In genomic region chr4:36241771-36242170, GRCh38 we compare ENCODE assay signal across 9 cellular contexts. TPM values are rescaled to one million over a fixed set of nuclear protein-coding genes. Genes with fewer than 3 reads are reported as not detected.
DNase-seq lines count a peak whose midpoint lies in the region; ATAC-seq and TF ChIP-seq lines count a peak whose summit lies in the region.
"Had no signal": no experiment of that assay in that cellular context is flagged by ENCODE, and none has a peak within 500 bp of the region (broad histone marks: within the 10 kb centered on the region; RNA-seq: fewer than 3 reads in every experiment).

No MANE protein-coding gene starts in this region.

- H4K5ac ChIP-seq in H9 (ENCODE audit: insufficient read length, low read depth, low read length), result no peak overlapping the region

- no CpG with 5 or more reads among the region's 2 CpGs for WGBS in H9 (ENCODE audit: extremely low coverage, insufficient read length, low lambda C conversion rate)

- no peak overlapping the region for H2BK12ac ChIP-seq in H9 (ENCODE audit: insufficient read length, low read depth, low read length)

- H4K20me1 ChIP-seq in H9 (ENCODE audit: control insufficient read depth, insufficient read depth, insufficient read length), result no peaks in the 10 kb centered on the region

- peaks cover 35% of the 10 kb centered on the region for H3K27me3 Mint-ChIP-seq in H9 (ENCODE audit: low read depth)

- no peak overlapping the region for H3K27ac Mint-ChIP-seq in H9

- H3K9me3 ChIP-seq in effector memory CD4-positive, alpha-beta T cell (ENCODE audit: control insufficient read depth, low read length), result no peaks in the 10 kb centered on the region
- no peaks in the 10 kb centered on the region for H3K9me3 ChIP-seq in H9 (ENCODE audit: control insufficient read depth, low read depth, low read length)

- H3K14ac ChIP-seq in H9 (ENCODE audit: insufficient read depth, low read length), result no peak overlapping the region

- H3K4ac ChIP-seq in H9 (ENCODE audit: low read depth, low read length), result no peak overlapping the region

- no peak overlapping the region for H2BK120ac ChIP-seq in H9 (ENCODE audit: low read depth, low read length, poor library complexity, severe bottlenecking)

- no peak overlapping the region for H3K56ac ChIP-seq in H9 (ENCODE audit: insufficient read length, low read depth, low read length)

- H3K79me2 ChIP-seq in H9 (ENCODE audit: insufficient read depth, low read length), result no peaks in the 10 kb centered on the region

- peak; percentile 54 for ATAC-seq in GM21381 (IDR thresholded peaks at IDR 0.05; ENCODE audit: unreplicated experiment)
- ATAC-seq in HG03575 (IDR thresholded peaks at IDR 0.05; ENCODE audit: extremely low read depth, insufficient number of reproducible peaks, low FRiP score, unreplicated experiment), result peak; percentile 54

- no peak overlapping the region for H3K4me3 Mint-ChIP-seq in H9

- no peak overlapping the region for H4K8ac ChIP-seq in H9 (replicated peaks; ENCODE audit: insufficient read length, low read depth, low read length)

- peaks cover 10 to 13% of the 10 kb centered on the region in 2 experiments for H3K4me1 Mint-ChIP-seq in H9

- no peak overlapping the region for H2AFZ ChIP-seq in H9 (ENCODE audit: low read length)

- H4K91ac ChIP-seq in H9 (ENCODE audit: insufficient read length, low read depth, low read length), result no peak overlapping the region

- H3K4me3 ChIP-seq in GM12875 (ENCODE audit: low read depth, low read length), result peak overlapping the region; percentile 96
- peak overlapping the region; percentile 93 for H3K4me3 ChIP-seq in effector memory CD4-positive, alpha-beta T cell (ENCODE audit: insufficient read depth, low read depth, low read length, poor library complexity, severe bottlenecking)

- no peak overlapping the region for H2BK15ac ChIP-seq in H9 (ENCODE audit: low read depth, low read length)

- H3K79me1 ChIP-seq in H9 (ENCODE audit: insufficient read depth, low read depth, low read length, poor library complexity, severe bottlenecking), result no peaks in the 10 kb centered on the region

- no peaks in the 10 kb centered on the region for H3K23me2 ChIP-seq in H9 (ENCODE audit: insufficient read length, low read depth, low read length, poor library complexity, severe bottlenecking)

- no peak overlapping the region for H3K18ac ChIP-seq in H9 (ENCODE audit: insufficient read length, low read depth, low read length)

- DNase-seq in effector memory CD4-positive, alpha-beta T cell, result no peak
- DNase-seq in substantia nigra (lab: John Stamatoyannopoulos, UW), result no peak
- DNase-seq in NOMO-1 treated with DMSO at 0.1 percent for 48 hours (lab: John Stamatoyannopoulos, UW; ENCODE audit: unreplicated experiment), result no peak
- DNase-seq in nucleus accumbens (lab: John Stamatoyannopoulos, UW), result no peak
- DNase-seq in H9, result no peak
- DNase-seq: IMR-90 had no signal

- H3K9ac ChIP-seq in H9 (ENCODE audit: extremely low read depth, insufficient read length, low read length), result no peak overlapping the region

- TF ChIP-seq CTCF in GM12875 (IDR thresholded peaks at IDR 0.05; ENCODE audit: borderline replicate concordance, insufficient read depth, low read depth, low read length) (no peak), H9 (conservative IDR thresholded peaks at IDR 0.05) (no peak)

- no peak overlapping the region for H2BK5ac ChIP-seq in H9 (ENCODE audit: insufficient read length, low read length)

- H3K23ac ChIP-seq in H9 (ENCODE audit: insufficient read length, low read depth, low read length), result no peak overlapping the region

- no peak overlapping the region for H2AK5ac ChIP-seq in H9 (ENCODE audit: insufficient read length, low read length)

- no peaks in the 10 kb centered on the region for H3K27me3 ChIP-seq in effector memory CD4-positive, alpha-beta T cell (replicated peaks; ENCODE audit: control insufficient read depth, insufficient read depth, low read length, poor library complexity, severe bottlenecking)
- no peaks in the 10 kb centered on the region for H3K27me3 ChIP-seq in H9 (ENCODE audit: insufficient read depth, low read length)

- peaks cover 10% of the 10 kb centered on the region for H3K4me1 ChIP-seq in effector memory CD4-positive, alpha-beta T cell (ENCODE audit: control insufficient read depth, insufficient read depth, low read length, poor library complexity, severe bottlenecking)
- H3K4me1 ChIP-seq in H9 (ENCODE audit: insufficient read depth, low read length), result no peaks in the 10 kb centered on the region

- H3T11ph ChIP-seq in H9 (ENCODE audit: low read length), result no peak overlapping the region

- H2BK20ac ChIP-seq in H9 (ENCODE audit: low read depth, low read length, poor library complexity, severe bottlenecking), result no peak overlapping the region

- H3K9me3 Mint-ChIP-seq in H9, result no peaks in the 10 kb centered on the region

- no peaks in the 10 kb centered on the region for H3K36me3 ChIP-seq in effector memory CD4-positive, alpha-beta T cell (ENCODE audit: control insufficient read depth, insufficient read depth, low read length)

- no peak overlapping the region for H3K4me2 ChIP-seq in H9 (ENCODE audit: insufficient read depth, insufficient read length, low read length)

- H3K36me3 Mint-ChIP-seq in H9 (ENCODE audit: insufficient read depth in 1 of 3, low read depth in 3 of 3), result no peaks in the 10 kb centered on the region; a peak in 1 of 7 replicates

- peak overlapping the region; percentile 92 for H3K27ac ChIP-seq in effector memory CD4-positive, alpha-beta T cell (ENCODE audit: insufficient read depth, low read length, poor library complexity, severe bottlenecking)
- H3K27ac ChIP-seq in substantia nigra (ENCODE audit: low read depth, low read length, poor library complexity, severe bottlenecking) (peak overlapping the region; percentile 94), H9 (ENCODE audit: insufficient read length, low read depth, low read length) (no peak overlapping the region)

RNA-seq across cellular contexts. Expression of gene ARAP2, which starts 2.5 kb away (rescaled TPM):
- total RNA-seq in H9 (2021), result 6.3 TPM in 2 replicates

RNA-seq across cellular contexts. Expression of gene DTHD1, which starts 39.6 kb away (rescaled TPM):
- not detected in 2 replicates for total RNA-seq in H9 (2021)
- total RNA-seq: IMR-90 had no signal
